ENCODE assay signal across 3 cellular contexts in genomic region chr12:124375141-124375788, GRCh38.
TF ChIP-seq lines count a peak whose summit lies in the region.

No MANE protein-coding gene starts in this region.

TF ChIP-seq in A549, 52 proteins besides CTCF, POLR2A, EP300 and RAD21:
- TF ChIP-seq SMC3 (IDR thresholded peaks at IDR 0.05), result peak; percentile 33; the same call in 1 of the 3 replicates
- no peak for TF ChIP-seq ATOH8 (CRISPR knock-in tag; IDR thresholded peaks at IDR 0.05; ENCODE audit: low read depth)
- TF ChIP-seq CHD4 (IDR thresholded peaks at IDR 0.05; ENCODE audit: borderline replicate concordance), result no peak
- TF ChIP-seq USF2 (IDR thresholded peaks at IDR 0.05), result no peak

TF ChIP-seq in HEK293, 187 proteins besides CTCF, POLR2A, EP300 and RAD21:
- TF ChIP-seq ZNF157 (tag by site-specific recombination; IDR thresholded peaks at IDR 0.05) (no peak), ZNF660 (tag by site-specific recombination; IDR thresholded peaks at IDR 0.05) (no peak), ZXDB (tag by site-specific recombination; IDR thresholded peaks at IDR 0.05) (no peak), ZFP41 (tag by site-specific recombination; IDR thresholded peaks at IDR 0.05; ENCODE audit: borderline replicate concordance) (no peak), ZNF2 (tag by site-specific recombination; IDR thresholded peaks at IDR 0.05) (no peak), ZNF623 (tag by site-specific recombination; IDR thresholded peaks at IDR 0.05) (0 out of 2 replicates have a peak, but pooled peaks have one; percentile 18), SCRT1 (tag by site-specific recombination; IDR thresholded peaks at IDR 0.05; ENCODE audit: borderline replicate concordance) (no peak), ZBTB20 (tag by site-specific recombination; IDR thresholded peaks at IDR 0.05) (peak; percentile 54; the same call in 1 of the 2 replicates), ZNF654 (tag by site-specific recombination; IDR thresholded peaks at IDR 0.05; ENCODE audit: low read depth) (peak; percentile 26)

TF ChIP-seq in K562, 482 proteins besides CTCF, POLR2A, EP300 and RAD21:
- TF ChIP-seq GTF2B (IDR thresholded peaks at IDR 0.05; ENCODE audit: extremely low read depth, insufficient read length) (no peak), ZKSCAN1 (IDR thresholded peaks at IDR 0.05; ENCODE audit: low read depth, low read length) (peak; percentile 97), RBM25 (IDR thresholded peaks at IDR 0.05; ENCODE audit: low read depth, low read length, severe bottlenecking) (peak; percentile 13), CTCFL (IDR thresholded peaks at IDR 0.05; ENCODE audit: borderline replicate concordance, insufficient read depth, low read depth, low read length, poor library complexity, severe bottlenecking) (no peak), ZBTB33 (CRISPR knock-in tag; IDR thresholded peaks at IDR 0.05) (peak; percentile 61)
